2 cellular contexts compared by ENCODE assay signal in genomic region chr22:38415561-38416321, GRCh38.
TF ChIP-seq lines count a peak whose summit lies in the region.

No MANE protein-coding gene starts in this region.

TF ChIP-seq in HCT116, 20 proteins besides CTCF, POLR2A, EP300 and RAD21:
- TF ChIP-seq ZBTB33 (IDR thresholded peaks at IDR 0.05; ENCODE audit: extremely low read depth, insufficient replicate concordance, low read length) (no peak), SIN3A (IDR thresholded peaks at IDR 0.05; ENCODE audit: low read depth) (no peak), JUND (IDR thresholded peaks at IDR 0.05) (no peak), FOSL1 (IDR thresholded peaks at IDR 0.05; ENCODE audit: low read depth) (no peak), ZFX (IDR thresholded peaks at IDR 0.05) (no peak), SRF (IDR thresholded peaks at IDR 0.05; ENCODE audit: low read depth) (no peak), EZH2phosphoT487 (IDR thresholded peaks at IDR 0.05; ENCODE audit: borderline replicate concordance) (no peak), ATF3 (IDR thresholded peaks at IDR 0.05) (no peak), POLR2AphosphoS5 (IDR thresholded peaks at IDR 0.05; ENCODE audit: low read depth, low read length) (no peak), MAX (IDR thresholded peaks at IDR 0.05) (no peak), SP1 (IDR thresholded peaks at IDR 0.05; ENCODE audit: low read depth) (no peak), ELF1 (IDR thresholded peaks at IDR 0.05; ENCODE audit: borderline replicate concordance, low read depth) (no peak), TCF7L2 (IDR thresholded peaks at IDR 0.05; ENCODE audit: borderline replicate concordance, extremely low read depth, insufficient read depth, insufficient read length) (no peak), CBX3 (IDR thresholded peaks at IDR 0.05; ENCODE audit: low read depth) (no peak)

TF ChIP-seq in GM12878, 131 proteins besides CTCF, POLR2A, EP300 and RAD21:
- TF ChIP-seq E2F4 (IDR thresholded peaks at IDR 0.05; ENCODE audit: low read depth, low read length) (no peak), E2F8 (IDR thresholded peaks at IDR 0.05; ENCODE audit: low read depth, partially characterized antibody) (no peak), ATF3 (IDR thresholded peaks at IDR 0.05; ENCODE audit: borderline replicate concordance, extremely low read depth, low read depth, low read length) (no peak), NR2F1 (conservative IDR thresholded peaks at IDR 0.05) (no peak), GABPA (IDR thresholded peaks at IDR 0.05; ENCODE audit: low read depth) (no peak), TARDBP (IDR thresholded peaks at IDR 0.05; ENCODE audit: borderline replicate concordance) (no peak), JUND (IDR thresholded peaks at IDR 0.05; ENCODE audit: low read depth, low read length) (no peak), ZNF592 (IDR thresholded peaks at IDR 0.05) (no peak), POU2F2 (IDR thresholded peaks at IDR 0.05; ENCODE audit: borderline replicate concordance, low read depth, low read length) (no peak), RAD51 (IDR thresholded peaks at IDR 0.05) (no peak), NRF1 (conservative IDR thresholded peaks at IDR 0.05; ENCODE audit: low read depth, low read length) (no peak), WRNIP1 (IDR thresholded peaks at IDR 0.05; ENCODE audit: borderline replicate concordance, low read depth, low read length) (no peak)
